23 cellular contexts compared by ENCODE assay signal in the genomic region with DNA sequence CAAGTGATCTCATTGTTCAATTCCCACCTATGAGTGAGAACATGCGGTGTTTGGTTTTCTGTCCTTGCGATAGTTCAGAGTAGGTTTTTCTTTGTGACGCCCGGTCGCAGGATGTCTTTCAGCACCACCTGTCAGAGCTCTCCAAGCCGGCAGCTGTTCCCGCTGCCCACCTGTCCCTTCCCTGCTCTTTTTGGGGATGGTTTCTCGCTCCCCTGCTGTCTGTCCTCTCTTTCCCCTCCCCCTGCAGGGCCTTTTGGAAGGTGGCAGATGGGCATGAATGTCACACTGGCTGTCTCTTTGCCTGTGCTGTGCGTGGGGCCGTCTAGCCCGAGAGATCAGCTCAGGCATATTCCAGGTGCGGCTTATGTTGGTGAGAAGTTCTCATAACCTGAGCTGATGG.
DNase-seq lines count a peak whose midpoint lies in the region; ATAC-seq and TF ChIP-seq lines count a peak whose summit lies in the region.
"Had no signal": no experiment of that assay in that cellular context is flagged by ENCODE, and none has a peak within 500 bp of the region (broad histone marks: within the 10 kb centered on the region; RNA-seq: fewer than 3 reads in every experiment).

No MANE protein-coding gene starts in this region.

- peaks cover 33% of the 10 kb centered on the region for H3K36me3 Mint-ChIP-seq in CD8-positive, alpha-beta T cell
- H3K36me3 Mint-ChIP-seq: IgD-negative memory B cell; natural killer cell treated with Interleukin-12 subunit alpha and Interleukin-12 subunit beta and Interleukin-15 and Interleukin-18, amount 100 ng/mL, for 72 hours had no signal

- H3K4me3 ChIP-seq in CD8-positive, alpha-beta T cell (ENCODE audit: low read depth, low read length) = no peak overlapping the region
- H3K4me3 ChIP-seq: dorsolateral prefrontal cortex, left lung had no signal

- H3K4me1 Mint-ChIP-seq in CD8-positive, alpha-beta T cell (ENCODE audit: low read depth) = peaks cover 27% of the 10 kb centered on the region

- no peaks in the 10 kb centered on the region for H3K27me3 ChIP-seq in CD8-positive, alpha-beta T cell (ENCODE audit: insufficient read depth, low read length)
- H3K27me3 ChIP-seq: dorsolateral prefrontal cortex, left lung had no signal

- intact Hi-C loops in CD8-positive, alpha-beta T cell (cut with DNase I, micrococcal nuclease) = no loop called here

- no peak for ATAC-seq in CD8-positive, alpha-beta T cell
- ATAC-seq in GM18498 (IDR thresholded peaks at IDR 0.05; ENCODE audit: unreplicated experiment) (no peak), GM21723 (IDR thresholded peaks at IDR 0.05; ENCODE audit: unreplicated experiment) (no peak), GM19328 (IDR thresholded peaks at IDR 0.05; ENCODE audit: unreplicated experiment) (no peak)
- ATAC-seq: activated CD8-positive, alpha-beta memory T cell treated with anti-CD3 and anti-CD28 coated beads, Interleukin-2, amount 10 ng/mL, durations not matched to agents 7 days and 5 days; left lung; natural killer cell treated with Interleukin-12 subunit alpha and Interleukin-12 subunit beta and Interleukin-15 and Interleukin-18, amount 100 ng/mL, for 72 hours had no signal

- no peaks in the 10 kb centered on the region for H3K36me3 ChIP-seq in CD8-positive, alpha-beta T cell (ENCODE audit: insufficient read depth, low read length)
- H3K36me3 ChIP-seq: left lung had no signal

- no peaks in the 10 kb centered on the region for H3K27me3 Mint-ChIP-seq in CD8-positive, alpha-beta T cell (ENCODE audit: low read depth)
- H3K27me3 Mint-ChIP-seq: activated CD8-positive, alpha-beta memory T cell treated with anti-CD3 and anti-CD28 coated beads, Interleukin-2, amount 10 ng/mL, durations not matched to agents 7 days and 5 days; IgD-negative memory B cell; natural killer cell treated with Interleukin-12 subunit alpha and Interleukin-12 subunit beta and Interleukin-15 and Interleukin-18, amount 100 ng/mL, for 72 hours; type B pancreatic cell had no signal

- DNase-seq in NCI-H1417 (lab: John Stamatoyannopoulos, UW) = peak; percentile 7 to 54 (median 27)
- DNase-seq in NCI-H1417 treated with DMSO at 0.1 percent for 48 hours (lab: John Stamatoyannopoulos, UW) = no peak
- DNase-seq in CD8-positive, alpha-beta T cell = no peak
- peak; percentile 58 for DNase-seq in NCI-H345 treated with DMSO at 0.1 percent for 48 hours (lab: John Stamatoyannopoulos, UW; ENCODE audit: unreplicated experiment)
- peak; percentile 50 for DNase-seq in cerebellar cortex (ENCODE audit: low spot score)
- DNase-seq: activated CD4-positive, alpha-beta T cell treated with anti-CD3 and anti-CD28 coated beads for 48 hours; activated CD8-positive, alpha-beta memory T cell treated with anti-CD3 and anti-CD28 coated beads, Interleukin-2, amount 10 ng/mL, durations not matched to agents 7 days and 5 days; activated naive CD4-positive, alpha-beta T cell treated with anti-CD3 and anti-CD28 coated beads, Interleukin-2, amount 50 U/mL, for 16 hours; Caco-2; central memory CD4-positive, alpha-beta T cell; head of caudate nucleus; left lung; NCI-H187; T-helper 1 cell had no signal

- H3K9me3 ChIP-seq in CD8-positive, alpha-beta T cell (ENCODE audit: low read length) = no peaks in the 10 kb centered on the region
- H3K9me3 ChIP-seq: Caco-2, left lung had no signal

- peak overlapping the region; percentile 70 for H3K27ac Mint-ChIP-seq in CD8-positive, alpha-beta T cell
- H3K27ac Mint-ChIP-seq: activated CD8-positive, alpha-beta memory T cell treated with anti-CD3 and anti-CD28 coated beads, Interleukin-2, amount 10 ng/mL, durations not matched to agents 7 days and 5 days; natural killer cell treated with Interleukin-12 subunit alpha and Interleukin-12 subunit beta and Interleukin-15 and Interleukin-18, amount 100 ng/mL, for 72 hours; type B pancreatic cell had no signal

- H3K9me3 Mint-ChIP-seq in CD8-positive, alpha-beta T cell = no peaks in the 10 kb centered on the region
- H3K9me3 Mint-ChIP-seq: IgD-negative memory B cell; natural killer cell treated with Interleukin-12 subunit alpha and Interleukin-12 subunit beta and Interleukin-15 and Interleukin-18, amount 100 ng/mL, for 72 hours; type B pancreatic cell had no signal

- H3K27ac ChIP-seq in CD8-positive, alpha-beta T cell (ENCODE audit: low read depth, low read length) = no peak overlapping the region
- H3K27ac ChIP-seq: dorsolateral prefrontal cortex, HL-60, left lung, parathyroid adenoma had no signal

- POLR2A ChIA-PET in CD8-positive, alpha-beta T cell (lab: Charles Lee) = no interaction called here

- H3K4me3 Mint-ChIP-seq in CD8-positive, alpha-beta T cell = no peak overlapping the region
- H3K4me3 Mint-ChIP-seq: activated CD8-positive, alpha-beta memory T cell treated with anti-CD3 and anti-CD28 coated beads, Interleukin-2, amount 10 ng/mL, durations not matched to agents 7 days and 5 days; natural killer cell treated with Interleukin-12 subunit alpha and Interleukin-12 subunit beta and Interleukin-15 and Interleukin-18, amount 100 ng/mL, for 72 hours; type B pancreatic cell had no signal

- TF ChIP-seq CTCF in CD8-positive, alpha-beta T cell (IDR thresholded peaks at IDR 0.05) = no peak

- CTCF ChIA-PET in CD8-positive, alpha-beta T cell (lab: Charles Lee) = no interaction called here

- no peaks in the 10 kb centered on the region for H3K4me1 ChIP-seq in CD8-positive, alpha-beta T cell (ENCODE audit: insufficient read depth, low read length)

Comparison
In these comparisons a context has a peak if more than half of its experiments do, and no peak if none do; other contexts are left out.
1. DNase-seq: peak in NCI-H1417 (3 of 3), NCI-H345 treated with DMSO at 0.1 percent for 48 hours (single experiment) and cerebellar cortex (single experiment); none in NCI-H1417 treated with DMSO at 0.1 percent for 48 hours (single experiment) and CD8-positive, alpha-beta T cell (0 of 7).